ENCODE assay signal across 1 cellular context in genomic region chr1:22625262-22625925, GRCh38.
TF ChIP-seq lines count a peak whose summit lies in the region.

No MANE protein-coding gene starts in this region.

TF ChIP-seq in SK-N-SH treated with all-trans-retinoic acid at 6 μM for 48 hours, 23 proteins besides CTCF, POLR2A, EP300 and RAD21 (continued from another document):
- TF ChIP-seq TSHZ2 (CRISPR knock-in tag; IDR thresholded peaks at IDR 0.05) (no peak), ZNF565 (CRISPR knock-in tag; conservative IDR thresholded peaks at IDR 0.05; ENCODE audit: low read depth) (no peak), ZNF8 (CRISPR knock-in tag; IDR thresholded peaks at IDR 0.05) (no peak)
